ENCODE assay signal across 1 cellular context in the genomic region with DNA sequence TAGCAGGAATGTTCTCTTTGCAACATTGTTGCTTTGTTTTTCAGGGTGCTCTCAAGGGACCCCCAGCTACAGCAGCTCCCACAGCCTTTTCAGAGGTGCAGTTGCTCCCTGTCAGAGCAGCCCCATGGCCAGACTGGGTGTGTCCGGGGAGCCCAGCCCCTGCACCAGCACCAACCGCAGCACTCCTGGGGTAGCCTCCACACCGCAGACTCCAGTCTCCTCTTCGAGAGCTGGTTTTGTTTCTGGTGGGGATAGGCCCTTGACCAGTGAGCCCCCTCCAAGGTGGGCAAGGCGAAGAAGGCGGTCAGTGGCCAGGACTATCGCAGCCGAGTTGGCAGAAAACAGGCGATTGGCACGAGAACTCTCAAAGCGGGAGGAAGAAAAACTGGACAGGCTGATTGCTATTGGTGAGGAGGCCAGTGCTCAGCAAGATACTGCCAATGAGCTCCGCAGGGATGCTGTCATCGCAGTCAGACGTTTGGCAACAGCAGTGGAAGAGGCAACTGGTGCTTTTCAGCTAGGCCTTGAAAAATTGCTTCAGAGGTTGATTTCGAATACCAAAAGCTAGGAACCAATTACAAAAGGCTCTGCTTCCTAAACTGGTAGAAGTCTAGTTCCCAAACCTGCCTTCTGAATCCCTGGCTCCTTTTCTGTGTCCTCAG.
TF ChIP-seq lines count a peak whose summit lies in the region.

No MANE protein-coding gene starts in this region.

TF ChIP-seq in K562, 482 proteins besides CTCF, POLR2A, EP300 and RAD21:
- TF ChIP-seq RBFOX2 (IDR thresholded peaks at IDR 0.05; ENCODE audit: low read depth, low read length) (peak; percentile 44), SMARCA4 (IDR thresholded peaks at IDR 0.05) (no peak), POLR2G (IDR thresholded peaks at IDR 0.05; ENCODE audit: low read depth, low read length) (0 out of 2 replicates have a peak, but pooled peaks have one; percentile 37)
